34 cellular contexts compared by ENCODE assay signal in the genomic region with DNA sequence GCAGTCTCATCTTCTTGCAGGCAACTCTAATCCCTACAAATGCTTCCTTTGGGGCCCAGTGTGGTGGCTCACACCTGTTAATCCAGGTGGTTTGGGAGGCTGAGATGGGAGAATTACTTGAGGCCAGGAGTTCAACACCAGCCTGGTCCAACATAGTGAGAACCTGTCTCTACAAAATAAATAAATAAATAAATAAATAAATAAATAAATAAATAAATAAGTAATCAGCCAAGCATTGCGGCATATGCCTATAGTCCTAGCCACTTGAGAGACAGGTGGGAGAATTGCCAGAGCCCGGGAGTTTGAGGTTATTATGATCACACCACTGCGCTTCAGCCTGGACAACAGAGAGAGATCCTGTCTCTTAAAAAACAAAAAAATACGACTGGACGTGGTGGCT. TPM values are rescaled to one million over a fixed set of nuclear protein-coding genes. Genes with fewer than 3 reads are reported as not detected.
A peak's percentile ranks its signal among the peaks of the same experiment; 100 is the strongest.
DNase-seq lines count a peak whose midpoint lies in the region; ATAC-seq, FAIRE-seq and TF ChIP-seq lines count a peak whose summit lies in the region.
"Had no signal": no experiment of that assay in that cellular context is flagged by ENCODE, and none has a peak within 500 bp of the region (broad histone marks: within the 10 kb centered on the region; RNA-seq: fewer than 3 reads in every experiment).

No MANE protein-coding gene starts in this region.

- H3K9me3 Mint-ChIP-seq in natural killer cell: no peaks in the 10 kb centered on the region
- H3K9me3 Mint-ChIP-seq in natural killer cell treated with Interleukin-12 subunit alpha and Interleukin-12 subunit beta and Interleukin-15 and Interleukin-18, amount 100 ng/mL, for 72 hours: peaks cover 2% of the 10 kb centered on the region
- H3K9me3 Mint-ChIP-seq: CD14-positive monocyte; CD4-positive, alpha-beta memory T cell; CD4-positive, alpha-beta T cell; CD8-positive, alpha-beta memory T cell; CD8-positive, alpha-beta T cell had no signal

- no peak for TF ChIP-seq POLR2A in A549 (IDR thresholded peaks at IDR 0.05; ENCODE audit: low read length)

- in situ Hi-C loops in ACHN (cut with HindIII; ENCODE audit: low pct_ligation_motif_present, low pct_unique_long_range_greater_than_20kb, low sequenced_read_pairs): no loop called here

- no peaks in the 10 kb centered on the region for H3K36me3 ChIP-seq in HEK293 (ENCODE audit: control insufficient read depth in 2 of 2, insufficient read depth in 1 of 2, low read length in 2 of 2)
- H3K36me3 ChIP-seq: BE2C; BLaER1; BLaER1 treated with 17β-estradiol and CSF1 and Interleukin-3, amounts not matched to agents 10 nM and 100 nM had no signal

- peaks cover 11% of the 10 kb centered on the region; the same call in 2 of the 3 replicates for H3K4me1 ChIP-seq in A549
- no peaks in the 10 kb centered on the region for H3K4me1 ChIP-seq in HEK293 (ENCODE audit: control insufficient read depth, insufficient read depth, low read length)
- H3K4me1 ChIP-seq: BE2C, Caco-2 had no signal

- no peaks in the 10 kb centered on the region for H3K27me3 Mint-ChIP-seq in natural killer cell (ENCODE audit: low read depth in 2 of 2)
- no peaks in the 10 kb centered on the region for H3K27me3 Mint-ChIP-seq in natural killer cell treated with Interleukin-12 subunit alpha and Interleukin-12 subunit beta and Interleukin-15 and Interleukin-18, amount 100 ng/mL, for 72 hours
- H3K27me3 Mint-ChIP-seq: CD4-positive, alpha-beta T cell had no signal

- 88% methylated on average over 5 of the region's 5 CpGs for WGBS in A549 (ENCODE audit: missing lambda C conversion rate)

- no peaks in the 10 kb centered on the region for H3K9me3 ChIP-seq in A549
- H3K9me3 ChIP-seq in HEK293 (ENCODE audit: control insufficient read depth, insufficient read depth, low read depth, low read length): no peaks in the 10 kb centered on the region
- H3K9me3 ChIP-seq: BE2C; BLaER1; BLaER1 treated with 17β-estradiol and CSF1 and Interleukin-3, amounts not matched to agents 10 nM and 100 nM; Caco-2 had no signal

- ATAC-seq in natural killer cell: no peak
- no peak for ATAC-seq in natural killer cell treated with Interleukin-12 subunit alpha and Interleukin-12 subunit beta and Interleukin-15 and Interleukin-18, amount 100 ng/mL, for 72 hours
- no peak for ATAC-seq in A549

- H3K27ac Mint-ChIP-seq in natural killer cell: peak overlapping the region; percentile 60 to 88
- H3K27ac Mint-ChIP-seq in natural killer cell treated with Interleukin-12 subunit alpha and Interleukin-12 subunit beta and Interleukin-15 and Interleukin-18, amount 100 ng/mL, for 72 hours: no peak overlapping the region
- H3K27ac Mint-ChIP-seq: B cell; CD14-positive monocyte; CD4-positive, alpha-beta T cell; CD4-positive, CD25-positive, alpha-beta regulatory T cell; CD8-positive, alpha-beta T cell had no signal

- POLR2A ChIA-PET in A549 (lab: Yijun Ruan, JAX) (no interaction called here), HEK293 (lab: Yijun Ruan, JAX) (no interaction called here), HEK293T (lab: Yijun Ruan, JAX) (no interaction called here)

- H3K4me1 Mint-ChIP-seq in natural killer cell: peaks cover 5 to 13% of the 10 kb centered on the region in 2 donors
- peaks cover 5 to 6% of the 10 kb centered on the region in 2 donors for H3K4me1 Mint-ChIP-seq in natural killer cell treated with Interleukin-12 subunit alpha and Interleukin-12 subunit beta and Interleukin-15 and Interleukin-18, amount 100 ng/mL, for 72 hours (ENCODE audit: low read depth in 2 of 2)
- H3K4me1 Mint-ChIP-seq: B cell, CD14-positive monocyte had no signal

- H3K27ac ChIP-seq in A549 (no peak overlapping the region), HEK293 (ENCODE audit: extremely low read depth, low read depth, low read length) (no peak overlapping the region)
- H3K27ac ChIP-seq: 22Rv1; BLaER1; BLaER1 treated with 17β-estradiol and CSF1 and Interleukin-3, amounts not matched to agents 10 nM and 100 nM; C4-2B had no signal

- TF ChIP-seq CTCF in natural killer cell (IDR thresholded peaks at IDR 0.05) (no peak), A549 (IDR thresholded peaks at IDR 0.05) (no peak), HEK293 (tag by site-specific recombination; IDR thresholded peaks at IDR 0.05) (no peak)

- no peak overlapping the region for H3K4me2 ChIP-seq in A549
- H3K4me2 ChIP-seq: BLaER1 had no signal

- no peaks in the 10 kb centered on the region for H3K36me3 Mint-ChIP-seq in natural killer cell
- no peaks in the 10 kb centered on the region for H3K36me3 Mint-ChIP-seq in natural killer cell treated with Interleukin-12 subunit alpha and Interleukin-12 subunit beta and Interleukin-15 and Interleukin-18, amount 100 ng/mL, for 72 hours
- H3K36me3 Mint-ChIP-seq: CD14-positive monocyte; CD4-positive, alpha-beta memory T cell; CD4-positive, CD25-positive, alpha-beta regulatory T cell; CD8-positive, alpha-beta memory T cell; CD8-positive, alpha-beta T cell had no signal

- no peak overlapping the region for H3K4me3 Mint-ChIP-seq in natural killer cell
- H3K4me3 Mint-ChIP-seq in natural killer cell treated with Interleukin-12 subunit alpha and Interleukin-12 subunit beta and Interleukin-15 and Interleukin-18, amount 100 ng/mL, for 72 hours: no peak overlapping the region
- H3K4me3 Mint-ChIP-seq: B cell; CD14-positive monocyte; CD4-positive, alpha-beta T cell; CD4-positive, CD25-positive, alpha-beta regulatory T cell; CD8-positive, alpha-beta T cell had no signal

- no peak for DNase-seq in natural killer cell
- DNase-seq in natural killer cell treated with Interleukin-12 subunit alpha and Interleukin-12 subunit beta and Interleukin-15 and Interleukin-18, amount 100 ng/mL, for 72 hours (ENCODE audit: low spot score): no peak
- DNase-seq in A549 (ENCODE audit: low read depth in 1 of 2, low spot score in 1 of 2): no peak
- peak; percentile 41 for DNase-seq in mesenteric fat pad (ENCODE audit: low spot score)
- DNase-seq in HEK293T (ENCODE audit: extremely low spot score): no peak
- DNase-seq in dedifferentiated amniotic fluid mesenchymal stem cell (ENCODE audit: extremely low spot score): no peak
- DNase-seq in ACHN: no peak
- DNase-seq: 8988T; AML-193; BE2C; C1 segment of cervical spinal cord; Caco-2; Calu3; CD4-positive, alpha-beta memory T cell; CD4-positive, alpha-beta T cell; CD4-positive, CD25-positive, alpha-beta regulatory T cell; CD8-positive, alpha-beta T cell; COR-L47; DMS 273 treated with DMSO at 0.1 percent for 48 hours; DMS153; DMS53; DMS79; DMS79 treated with DMSO at 0.1 percent for 48 hours; EL had no signal

- FAIRE-seq in A549 (lab: Jason Lieb, UNC): no peak
- FAIRE-seq: A204.1, D721Med had no signal

- intact Hi-C loops in natural killer cell (cut with micrococcal nuclease): no loop called here

- CTCF ChIA-PET in A549 (lab: Yijun Ruan, JAX): no interaction called here
- CTCF ChIA-PET in HEK293 (lab: Yijun Ruan, JAX): no interaction called here
- CTCF ChIA-PET in HEK293T (lab: Yijun Ruan, JAX): no interaction called here

- H3K4me3 ChIP-seq in A549 (no peak overlapping the region), HEK293 (ENCODE audit: low read depth, low read length) (no peak overlapping the region)
- H3K4me3 ChIP-seq: BLaER1; BLaER1 treated with 17β-estradiol and CSF1 and Interleukin-3, amounts not matched to agents 10 nM and 100 nM had no signal

- no peak for TF ChIP-seq EP300 in A549 (IDR thresholded peaks at IDR 0.05)

- no peak for TF ChIP-seq RAD21 in A549 (conservative IDR thresholded peaks at IDR 0.05 in 1 of 2, IDR thresholded peaks at IDR 0.05 in 1 of 2)

TF ChIP-seq in A549, 52 proteins besides CTCF, POLR2A, EP300 and RAD21:
- TF ChIP-seq ZC3H11A (IDR thresholded peaks at IDR 0.05) (peak; percentile 95), NR3C1 (IDR thresholded peaks at IDR 0.05) (no peak)

TF ChIP-seq in HEK293, 187 proteins besides CTCF, POLR2A, EP300 and RAD21 (continues in another document):
- TF ChIP-seq ZNF112 (tag by site-specific recombination; IDR thresholded peaks at IDR 0.05): no peak
- 0 out of 2 replicates have a peak, but pooled peaks have one; percentile 23 for TF ChIP-seq ZNF664 (tag by site-specific recombination; IDR thresholded peaks at IDR 0.05)
- peak; percentile 54; the same call in 1 of the 2 replicates for TF ChIP-seq ZBTB8A (tag by site-specific recombination; IDR thresholded peaks at IDR 0.05)
- TF ChIP-seq ZBTB1 (tag by site-specific recombination; IDR thresholded peaks at IDR 0.05): no peak
- TF ChIP-seq ZBTB48 (tag by site-specific recombination; IDR thresholded peaks at IDR 0.05): no peak
- no peak for TF ChIP-seq SP7 (tag by site-specific recombination; IDR thresholded peaks at IDR 0.05)
- no peak for TF ChIP-seq ZNF571 (tag by site-specific recombination; IDR thresholded peaks at IDR 0.05)

TF ChIP-seq in HEK293T, 16 proteins besides CTCF, POLR2A, EP300 and RAD21 (continues in another document):
- TF ChIP-seq BHLHE40 (IDR thresholded peaks at IDR 0.05; ENCODE audit: borderline replicate concordance): no peak
- TF ChIP-seq SP1 (IDR thresholded peaks at IDR 0.05): no peak
- TF ChIP-seq ARNT (IDR thresholded peaks at IDR 0.05): no peak
- no peak for TF ChIP-seq TARDBP (IDR thresholded peaks at IDR 0.05)
- TF ChIP-seq ELF4 (IDR thresholded peaks at IDR 0.05): no peak
- TF ChIP-seq, protein P1, sequence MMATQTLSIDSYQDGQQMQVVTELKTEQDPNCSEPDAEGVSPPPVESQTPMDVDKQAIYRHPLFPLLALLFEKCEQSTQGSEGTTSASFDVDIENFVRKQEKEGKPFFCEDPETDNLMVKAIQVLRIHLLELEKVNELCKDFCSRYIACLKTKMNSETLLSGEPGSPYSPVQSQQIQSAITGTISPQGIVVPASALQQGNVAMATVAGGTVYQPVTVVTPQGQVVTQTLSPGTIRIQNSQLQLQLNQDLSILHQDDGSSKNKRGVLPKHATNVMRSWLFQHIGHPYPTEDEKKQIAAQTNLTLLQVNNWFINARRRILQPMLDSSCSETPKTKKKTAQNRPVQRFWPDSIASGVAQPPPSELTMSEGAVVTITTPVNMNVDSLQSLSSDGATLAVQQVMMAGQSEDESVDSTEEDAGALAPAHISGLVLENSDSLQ (IDR thresholded peaks at IDR 0.05): no peak
- no peak for TF ChIP-seq SUZ12 (IDR thresholded peaks at IDR 0.05)
- no peak for TF ChIP-seq L3MBTL2 (conservative IDR thresholded peaks at IDR 0.05)
- TF ChIP-seq FOXM1 (IDR thresholded peaks at IDR 0.05; ENCODE audit: borderline replicate concordance): no peak
- TF ChIP-seq LEF1 (IDR thresholded peaks at IDR 0.05; ENCODE audit: borderline replicate concordance): no peak
- no peak for TF ChIP-seq HDGF (IDR thresholded peaks at IDR 0.05; ENCODE audit: borderline replicate concordance)

RNA-seq across cellular contexts. Expression of gene RRAS2, which starts 34.1 kb away (rescaled TPM):
- 10 to 100 TPM; 62.1 to 86.7 (median 69.6) TPM for total RNA-seq in natural killer cell
- 100 to 1,000 TPM in 1 of 2 donors, 10 to 100 TPM in 1; 97.3 to 141 TPM for total RNA-seq in natural killer cell treated with Interleukin-12 subunit alpha and Interleukin-12 subunit beta and Interleukin-15 and Interleukin-18, amount 100 ng/mL, for 72 hours
- polyA plus RNA-seq in A549 (2011; rRNA removed): 39.7 and 48.2 TPM in 2 replicates
- polyA plus RNA-seq in A549 (2012; cell fraction: cytosol; rRNA removed): 17.1 and 21.7 TPM in 2 replicates
- 8.8 and 10.4 TPM in 2 replicates for polyA plus RNA-seq in A549 (2012; cell fraction: nucleus; rRNA removed)
- 37.9 to 44.0 TPM (median 40.2 TPM) in 3 replicates for polyA plus RNA-seq in A549 (2017; fragmentation: RNase III; extraction: RNeasy Plus Mini Kit Qiagen cat#74134 plus additional on column Dnase treatment)
- 7.8 and 9.1 TPM in 2 replicates for polyA minus RNA-seq in A549 (2011; rRNA and poly(A)+ RNA removed)
- 72.7 TPM for total RNA-seq in mesenteric fat pad

Comparison
In these comparisons a context has a peak if more than half of its experiments do, and no peak if none do; other contexts are left out.
1. H3K27ac Mint-ChIP-seq: peak in natural killer cell (2 of 2); none in natural killer cell treated with Interleukin-12 subunit alpha and Interleukin-12 subunit beta and Interleukin-15 and Interleukin-18, amount 100 ng/mL, for 72 hours (0 of 2).